8 cellular contexts compared by ENCODE assay signal in the genomic region with DNA sequence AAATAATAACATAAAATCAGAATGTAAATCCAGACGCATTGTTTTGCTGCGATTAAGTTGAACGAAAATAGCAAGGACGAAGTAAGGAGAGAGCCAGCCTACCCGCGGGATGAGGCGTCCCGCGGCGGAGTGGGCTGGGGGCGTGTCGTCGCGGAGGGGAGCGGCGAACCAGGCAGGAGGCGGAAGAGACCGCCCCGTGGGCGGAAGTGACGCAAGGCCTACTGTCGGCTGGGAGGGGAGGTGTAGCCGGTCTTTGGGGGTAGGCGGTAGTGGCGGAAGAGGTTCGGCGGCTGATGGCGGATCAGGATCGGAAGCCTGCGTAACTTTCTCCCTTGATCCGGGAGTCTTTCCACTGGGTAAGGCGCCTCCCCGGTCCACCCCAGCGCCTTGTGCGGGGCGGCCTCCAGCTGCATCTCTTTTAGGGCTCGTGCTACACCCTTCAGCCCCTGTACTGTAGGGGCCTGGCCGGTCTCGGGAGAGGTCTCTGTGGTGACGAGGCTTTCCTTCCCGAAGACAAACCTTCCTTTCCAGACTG. TPM values are rescaled to one million over a fixed set of nuclear protein-coding genes. Genes with fewer than 3 reads are reported as not detected.
DNase-seq lines count a peak whose midpoint lies in the region; ATAC-seq and TF ChIP-seq lines count a peak whose summit lies in the region.

A gene (plus strand): TSS at position 249 of the 535 bp plus-strand sequence. CDS start 8,363 bp downstream, outside the sequence.

- peaks cover 9% of the 10 kb centered on the region for H4K20me1 ChIP-seq in DND-41 (ENCODE audit: insufficient read depth, low read length)
- no peaks in the 10 kb centered on the region for H4K20me1 ChIP-seq in GM23248 (ENCODE audit: insufficient read depth)

- peak within 1 kb of the TSS; percentile 84 for H3K9ac ChIP-seq in DND-41 (ENCODE audit: low read depth, low read length)
- peak within 1 kb of the TSS; percentile 97 for H3K9ac ChIP-seq in GM23248

- H3K4me3 ChIP-seq in DND-41 (ENCODE audit: low read depth in 1 of 2, low read length in 2 of 2) (peak within 1 kb of the TSS; percentile 83 to 93), GM23248 (peak within 1 kb of the TSS; percentile 92)
- H3K4me3 ChIP-seq in naive thymus-derived CD4-positive, alpha-beta T cell (ENCODE audit: low read length), result peak within 1 kb of the TSS; percentile 91

- intact Hi-C loops in activated T-helper 1 cell treated with anti-CD3 and anti-CD28 coated beads, Interleukin-12 subunit alpha, Interleukin-12 subunit beta, Interleukin-2, Interleukin-4 antibody, amounts not matched to agents 30 ng/mL and 10 ng/mL and 1 ng/mL, durations not matched to agents 14 hours and 24 hours and 36 hours (cut with micrococcal nuclease), result loop anchor here (1.0 to 10.0 kb wide), 8 partner anchors 25 to 1878 kb away; no protein-coding TSS in a partner anchor
- intact Hi-C loops in naive thymus-derived CD4-positive, alpha-beta T cell (cut with micrococcal nuclease), result loop anchor here (1.0 to 10.0 kb wide), 12 partner anchors 45 to 1789 kb away; a partner anchor contains a TSS

- H3K27ac ChIP-seq in DND-41 (ENCODE audit: low read length), result peak within 1 kb of the TSS; percentile 88
- peak within 1 kb of the TSS; percentile 94 for H3K27ac ChIP-seq in GM23248
- H3K27ac ChIP-seq in naive thymus-derived CD4-positive, alpha-beta T cell (ENCODE audit: low read depth, low read length), result peak within 1 kb of the TSS; percentile 87

- peaks cover 3% of the 10 kb centered on the region; the same call in 1 of the 2 replicates for H3K36me3 ChIP-seq in DND-41 (ENCODE audit: insufficient read depth, low read length)
- no peaks in the 10 kb centered on the region for H3K36me3 ChIP-seq in GM23248 (ENCODE audit: low read depth)
- peaks cover 0 to 6% (median 0%) of the 10 kb centered on the region in 3 experiments for H3K36me3 ChIP-seq in naive thymus-derived CD4-positive, alpha-beta T cell (ENCODE audit: control insufficient read depth in 2 of 3, insufficient read depth in 3 of 3, low read length in 3 of 3)

- H3K4me1 ChIP-seq in DND-41 (ENCODE audit: insufficient read depth, low read length), result peaks cover 23% of the 10 kb centered on the region
- peaks cover 25% of the 10 kb centered on the region for H3K4me1 ChIP-seq in GM23248 (ENCODE audit: insufficient read depth)
- H3K4me1 ChIP-seq in naive thymus-derived CD4-positive, alpha-beta T cell (ENCODE audit: control insufficient read depth in 2 of 2, insufficient read depth in 2 of 2, low read length in 2 of 2), result peaks cover 6 to 24% of the 10 kb centered on the region in 2 donors

- CTCF ChIA-PET in naive thymus-derived CD4-positive, alpha-beta T cell (lab: Charles Lee), result interaction anchor here (1.3 kb wide), 1 partner anchor 35 kb away, joined by 4 read pairs; no protein-coding TSS in a partner anchor

- POLR2A ChIA-PET in naive thymus-derived CD4-positive, alpha-beta T cell (lab: Charles Lee), result interaction anchor here (0.5 to 3.5 kb wide), 10 partner anchors 30 to 232 kb away, joined by 3 to 42 read pairs (median 4); a partner anchor contains a TSS

- DNase-seq in DND-41 (peak; percentile 94), GM23248 (peak; percentile 98), Kasumi-1 (lab: John Stamatoyannopoulos, UW) (peak; percentile 96 to 98), RPMI7951 (ENCODE audit: low read depth) (peak; percentile 96), fibroblast of gingiva (ENCODE audit: low read depth) (peak; percentile 93)
- peak; percentile 93 for DNase-seq in activated T-helper 1 cell treated with anti-CD3 and anti-CD28 coated beads, Interleukin-12 subunit alpha, Interleukin-12 subunit beta, Interleukin-2, Interleukin-4 antibody, amounts not matched to agents 30 ng/mL and 10 ng/mL and 1 ng/mL, durations not matched to agents 14 hours and 24 hours and 36 hours (ENCODE audit: low spot score)
- DNase-seq in naive thymus-derived CD4-positive, alpha-beta T cell, result peak; percentile 92 to 97 (median 95)
- DNase-seq in stimulated activated naive B cell treated with anti-CD40 and anti-IgM and Interleukin-4, amounts not matched to agents 10 μg/mL and 1 μg/mL and 100 μg/mL, for 72 hours, result peak; percentile 90

- no peak for TF ChIP-seq CTCF in DND-41 (IDR thresholded peaks at IDR 0.05; ENCODE audit: borderline replicate concordance, extremely low read depth, low read length, poor library complexity, severe bottlenecking)

- in situ Hi-C loops in GM23248 (cut with MboI), result no loop called here

- H3K27ac Mint-ChIP-seq in activated T-helper 1 cell treated with anti-CD3 and anti-CD28 coated beads, Interleukin-12 subunit alpha, Interleukin-12 subunit beta, Interleukin-2, Interleukin-4 antibody, amounts not matched to agents 30 ng/mL and 10 ng/mL and 1 ng/mL, durations not matched to agents 14 hours and 24 hours and 36 hours, result peak within 1 kb of the TSS; percentile 98
- H3K27ac Mint-ChIP-seq in naive thymus-derived CD4-positive, alpha-beta T cell, result peak within 1 kb of the TSS; percentile 76 to 99 (median 93)
- peak within 1 kb of the TSS; percentile 99 for H3K27ac Mint-ChIP-seq in stimulated activated naive B cell treated with anti-CD40 and anti-IgM and Interleukin-4, amounts not matched to agents 10 μg/mL and 1 μg/mL and 100 μg/mL, for 72 hours

- ATAC-seq in DND-41 (ENCODE audit: insufficient read depth, low read depth), result peak; percentile 95
- peak; percentile 97 for ATAC-seq in naive thymus-derived CD4-positive, alpha-beta T cell
- ATAC-seq in stimulated activated naive B cell treated with anti-CD40 and anti-IgM and Interleukin-4, amounts not matched to agents 10 μg/mL and 1 μg/mL and 100 μg/mL, for 72 hours (replicated peaks), result peak; percentile 93 to 96

- H3F3A ChIP-seq in GM23248 (ENCODE audit: insufficient read depth), result peaks cover 21% of the 10 kb centered on the region

- H3K9me2 ChIP-seq in GM23248 (ENCODE audit: insufficient read depth), result no peaks in the 10 kb centered on the region

- H3K27me3 Mint-ChIP-seq in activated T-helper 1 cell treated with anti-CD3 and anti-CD28 coated beads, Interleukin-12 subunit alpha, Interleukin-12 subunit beta, Interleukin-2, Interleukin-4 antibody, amounts not matched to agents 30 ng/mL and 10 ng/mL and 1 ng/mL, durations not matched to agents 14 hours and 24 hours and 36 hours (ENCODE audit: insufficient read depth), result peaks cover 2% of the 10 kb centered on the region
- peaks cover 0 to 9% (median 0%) of the 10 kb centered on the region in 5 donors for H3K27me3 Mint-ChIP-seq in naive thymus-derived CD4-positive, alpha-beta T cell
- peaks cover 0 to 4% of the 10 kb centered on the region in 2 donors for H3K27me3 Mint-ChIP-seq in stimulated activated naive B cell treated with anti-CD40 and anti-IgM and Interleukin-4, amounts not matched to agents 10 μg/mL and 1 μg/mL and 100 μg/mL, for 72 hours

- H3K27me3 ChIP-seq in DND-41 (ENCODE audit: insufficient read depth, low read length, poor library complexity) (no peaks in the 10 kb centered on the region), GM23248 (replicated peaks; ENCODE audit: insufficient read depth) (no peaks in the 10 kb centered on the region)
- no peaks in the 10 kb centered on the region for H3K27me3 ChIP-seq in naive thymus-derived CD4-positive, alpha-beta T cell (ENCODE audit: control insufficient read depth in 2 of 2, insufficient read depth in 2 of 2, low read length in 2 of 2)

- 0 to 1% methylated on average over 36 to 38 of the region's 41 CpGs for WGBS in GM23248 (ENCODE audit: low coverage in 1 of 2, low lambda C conversion rate in 2 of 2, missing lambda C conversion rate in 2 of 2), 2 experiments

- H3K4me3 Mint-ChIP-seq in activated T-helper 1 cell treated with anti-CD3 and anti-CD28 coated beads, Interleukin-12 subunit alpha, Interleukin-12 subunit beta, Interleukin-2, Interleukin-4 antibody, amounts not matched to agents 30 ng/mL and 10 ng/mL and 1 ng/mL, durations not matched to agents 14 hours and 24 hours and 36 hours, result peak within 1 kb of the TSS; percentile 92
- peak within 1 kb of the TSS; percentile 81 to 99 (median 97) for H3K4me3 Mint-ChIP-seq in naive thymus-derived CD4-positive, alpha-beta T cell
- H3K4me3 Mint-ChIP-seq in stimulated activated naive B cell treated with anti-CD40 and anti-IgM and Interleukin-4, amounts not matched to agents 10 μg/mL and 1 μg/mL and 100 μg/mL, for 72 hours, result peak within 1 kb of the TSS; percentile 96 to 97

- H3K79me2 ChIP-seq in DND-41 (ENCODE audit: insufficient read depth, low read length) (peaks cover 41% of the 10 kb centered on the region), GM23248 (ENCODE audit: insufficient read depth) (peaks cover 43% of the 10 kb centered on the region)

- H3K9me3 ChIP-seq in DND-41 (ENCODE audit: insufficient read depth, low read length, severe bottlenecking) (no peaks in the 10 kb centered on the region), GM23248 (ENCODE audit: low read depth) (no peaks in the 10 kb centered on the region)
- no peaks in the 10 kb centered on the region for H3K9me3 ChIP-seq in naive thymus-derived CD4-positive, alpha-beta T cell (ENCODE audit: control insufficient read depth in 2 of 3, low read length in 3 of 3)

- peak within 1 kb of the TSS; percentile 83 for H2AFZ ChIP-seq in DND-41 (ENCODE audit: low read depth, low read length)
- peak within 1 kb of the TSS; percentile 97 for H2AFZ ChIP-seq in GM23248

- H3K4me2 ChIP-seq in DND-41 (ENCODE audit: insufficient read depth, low read length) (peak within 1 kb of the TSS; percentile 74), GM23248 (ENCODE audit: unreplicated experiment) (peak within 1 kb of the TSS; percentile 96)

- no peaks in the 10 kb centered on the region for H3K9me3 Mint-ChIP-seq in activated T-helper 1 cell treated with anti-CD3 and anti-CD28 coated beads, Interleukin-12 subunit alpha, Interleukin-12 subunit beta, Interleukin-2, Interleukin-4 antibody, amounts not matched to agents 30 ng/mL and 10 ng/mL and 1 ng/mL, durations not matched to agents 14 hours and 24 hours and 36 hours
- H3K9me3 Mint-ChIP-seq in naive thymus-derived CD4-positive, alpha-beta T cell, result no peaks in the 10 kb centered on the region
- H3K9me3 Mint-ChIP-seq in stimulated activated naive B cell treated with anti-CD40 and anti-IgM and Interleukin-4, amounts not matched to agents 10 μg/mL and 1 μg/mL and 100 μg/mL, for 72 hours, result no peaks in the 10 kb centered on the region

- H3K36me3 Mint-ChIP-seq in activated T-helper 1 cell treated with anti-CD3 and anti-CD28 coated beads, Interleukin-12 subunit alpha, Interleukin-12 subunit beta, Interleukin-2, Interleukin-4 antibody, amounts not matched to agents 30 ng/mL and 10 ng/mL and 1 ng/mL, durations not matched to agents 14 hours and 24 hours and 36 hours (ENCODE audit: low read depth), result peaks cover 9% of the 10 kb centered on the region
- H3K36me3 Mint-ChIP-seq in naive thymus-derived CD4-positive, alpha-beta T cell, result peaks cover 0 to 6% (median 0%) of the 10 kb centered on the region in 5 donors
- peaks cover 1 to 5% of the 10 kb centered on the region in 2 donors for H3K36me3 Mint-ChIP-seq in stimulated activated naive B cell treated with anti-CD40 and anti-IgM and Interleukin-4, amounts not matched to agents 10 μg/mL and 1 μg/mL and 100 μg/mL, for 72 hours

- H3K4me1 Mint-ChIP-seq in activated T-helper 1 cell treated with anti-CD3 and anti-CD28 coated beads, Interleukin-12 subunit alpha, Interleukin-12 subunit beta, Interleukin-2, Interleukin-4 antibody, amounts not matched to agents 30 ng/mL and 10 ng/mL and 1 ng/mL, durations not matched to agents 14 hours and 24 hours and 36 hours (ENCODE audit: low read depth), result peaks cover 41% of the 10 kb centered on the region
- peaks cover 27 to 51% (median 44%) of the 10 kb centered on the region in 7 donors for H3K4me1 Mint-ChIP-seq in naive thymus-derived CD4-positive, alpha-beta T cell
- peaks cover 22 to 23% of the 10 kb centered on the region in 2 donors for H3K4me1 Mint-ChIP-seq in stimulated activated naive B cell treated with anti-CD40 and anti-IgM and Interleukin-4, amounts not matched to agents 10 μg/mL and 1 μg/mL and 100 μg/mL, for 72 hours

RNA-seq across cellular contexts. Expression of the gene that starts here (rescaled TPM):
- 79.4 and 98.1 TPM in 2 replicates for total RNA-seq in GM23248 (2014; rRNA removed; shearing (Covaris generic))
- 131 and 137 TPM in 2 replicates for polyA plus RNA-seq in GM23248 (2016; fragmentation: Nextera tagmentation; extraction: Ambion mirVana)
- 83.7 and 89.4 TPM in 2 replicates for total RNA-seq in RPMI7951 (2014; rRNA removed; shearing (Covaris generic))
- 88.6 and 90.9 TPM in 2 replicates for total RNA-seq in activated T-helper 1 cell treated with anti-CD3 and anti-CD28 coated beads, Interleukin-12 subunit alpha, Interleukin-12 subunit beta, Interleukin-2, Interleukin-4 antibody, amounts not matched to agents 30 ng/mL and 10 ng/mL and 1 ng/mL, durations not matched to agents 14 hours and 24 hours and 36 hours
- total RNA-seq in naive thymus-derived CD4-positive, alpha-beta T cell, result 100 to 1,000 TPM in 3 of 5 experiments, 10 to 100 TPM in 2; 69.4 to 111 (median 108) TPM
- 100 to 1,000 TPM; 112 TPM for polyA plus RNA-seq in naive thymus-derived CD4-positive, alpha-beta T cell

Comparison
In these comparisons a context has a peak if more than half of its experiments do, and no peak if none do; other contexts are left out.
1. Peak in every context shown above with its lines: DNase-seq, ATAC-seq, H3K4me3 ChIP-seq and H3K27ac ChIP-seq.